ENCODE assay signal across 18 cellular contexts in genomic region chr17:37098910-37099664, GRCh38.
A peak's percentile ranks its signal among the peaks of the same experiment; 100 is the strongest.
DNase-seq lines count a peak whose midpoint lies in the region; ATAC-seq and TF ChIP-seq lines count a peak whose summit lies in the region.
"Had no signal": no experiment of that assay in that cellular context is flagged by ENCODE, and none has a peak within 500 bp of the region (broad histone marks: within the 10 kb centered on the region; RNA-seq: fewer than 3 reads in every experiment).

No MANE protein-coding gene starts in this region.

- H3K9me3 Mint-ChIP-seq in effector memory CD8-positive, alpha-beta T cell, result no peaks in the 10 kb centered on the region
- H3K9me3 Mint-ChIP-seq in neural progenitor cell, result no peaks in the 10 kb centered on the region
- H3K9me3 Mint-ChIP-seq: CD8-positive, alpha-beta memory T cell; stimulated activated naive B cell treated with anti-CD40 and anti-IgM and Interleukin-4, amounts not matched to agents 10 μg/mL and 1 μg/mL and 100 μg/mL, for 72 hours had no signal

- peak overlapping the region; percentile 38 to 88 for H3K27ac Mint-ChIP-seq in effector memory CD8-positive, alpha-beta T cell
- H3K27ac Mint-ChIP-seq in neural progenitor cell, result peak overlapping the region; percentile 75
- H3K27ac Mint-ChIP-seq: stimulated activated naive B cell treated with anti-CD40 and anti-IgM and Interleukin-4, amounts not matched to agents 10 μg/mL and 1 μg/mL and 100 μg/mL, for 72 hours had no signal

- no peaks in the 10 kb centered on the region for H3K79me2 ChIP-seq in neural progenitor cell (ENCODE audit: low read depth)

- TF ChIP-seq CTCF in neural progenitor cell (IDR thresholded peaks at IDR 0.05), result no peak

- H3K4me2 ChIP-seq in neural progenitor cell, result no peak overlapping the region

- no peak for ATAC-seq in effector memory CD8-positive, alpha-beta T cell (replicated peaks)
- no peak for ATAC-seq in HG03521 (IDR thresholded peaks at IDR 0.05; ENCODE audit: unreplicated experiment)
- ATAC-seq: left cardiac atrium; stimulated activated naive B cell treated with anti-CD40 and anti-IgM and Interleukin-4, amounts not matched to agents 10 μg/mL and 1 μg/mL and 100 μg/mL, for 72 hours had no signal

- H3K27me3 ChIP-seq in neural progenitor cell, result no peaks in the 10 kb centered on the region
- H3K27me3 ChIP-seq: ascending aorta, thyroid gland had no signal

- no peak overlapping the region for H3K27ac ChIP-seq in neural progenitor cell
- H3K27ac ChIP-seq: ascending aorta, thyroid gland had no signal

- H3K4me1 ChIP-seq in neural progenitor cell, result peaks cover 4% of the 10 kb centered on the region
- H3K4me1 ChIP-seq: ascending aorta, thyroid gland had no signal

- peaks cover 2 to 9% of the 10 kb centered on the region in 2 donors for H3K4me1 Mint-ChIP-seq in effector memory CD8-positive, alpha-beta T cell (ENCODE audit: low read depth in 2 of 2)
- peaks cover 2% of the 10 kb centered on the region for H3K4me1 Mint-ChIP-seq in neural progenitor cell
- H3K4me1 Mint-ChIP-seq: stimulated activated naive B cell treated with anti-CD40 and anti-IgM and Interleukin-4, amounts not matched to agents 10 μg/mL and 1 μg/mL and 100 μg/mL, for 72 hours had no signal

- H3F3A ChIP-seq in neural progenitor cell (ENCODE audit: low read depth), result peaks cover 16% of the 10 kb centered on the region

- no peak overlapping the region for H2AFZ ChIP-seq in neural progenitor cell (replicated peaks)

- no peaks in the 10 kb centered on the region for H3K36me3 ChIP-seq in neural progenitor cell

- no peaks in the 10 kb centered on the region for H3K27me3 Mint-ChIP-seq in effector memory CD8-positive, alpha-beta T cell
- peaks cover 6% of the 10 kb centered on the region for H3K27me3 Mint-ChIP-seq in neural progenitor cell (ENCODE audit: insufficient read depth, low read depth)
- H3K27me3 Mint-ChIP-seq: CD8-positive, alpha-beta memory T cell; stimulated activated naive B cell treated with anti-CD40 and anti-IgM and Interleukin-4, amounts not matched to agents 10 μg/mL and 1 μg/mL and 100 μg/mL, for 72 hours had no signal

- no peak overlapping the region for H3K9ac ChIP-seq in neural progenitor cell

- H3K36me3 Mint-ChIP-seq in effector memory CD8-positive, alpha-beta T cell (ENCODE audit: insufficient read depth), result peaks cover 6% of the 10 kb centered on the region
- H3K36me3 Mint-ChIP-seq in neural progenitor cell, result peaks cover 37% of the 10 kb centered on the region

- no peak overlapping the region for H3K4me3 ChIP-seq in neural progenitor cell
- H3K4me3 ChIP-seq: ascending aorta, thyroid gland had no signal

- H3K4me3 Mint-ChIP-seq in effector memory CD8-positive, alpha-beta T cell, result no peak overlapping the region
- H3K4me3 Mint-ChIP-seq in neural progenitor cell, result no peak overlapping the region
- H3K4me3 Mint-ChIP-seq: CD8-positive, alpha-beta memory T cell; stimulated activated naive B cell treated with anti-CD40 and anti-IgM and Interleukin-4, amounts not matched to agents 10 μg/mL and 1 μg/mL and 100 μg/mL, for 72 hours had no signal

- peak; percentile 73 for DNase-seq in ELR (ENCODE audit: low read depth)
- peak; percentile 20 for DNase-seq in HT1080 (ENCODE audit: low read depth)
- no peak for DNase-seq in effector memory CD8-positive, alpha-beta T cell
- DNase-seq in neural progenitor cell (ENCODE audit: low spot score), result no peak
- no peak for DNase-seq in nucleus accumbens (lab: John Stamatoyannopoulos, UW)
- DNase-seq in SK-N-DZ (ENCODE audit: low spot score), result no peak
- DNase-seq: activated CD4-positive, alpha-beta T cell treated with anti-CD3 and anti-CD28 coated beads for 48 hours; activated naive CD4-positive, alpha-beta T cell; CD8-positive, alpha-beta memory T cell; DMS53; Kasumi-1; left cardiac atrium; NCI-H1417 treated with DMSO at 0.1 percent for 48 hours; NCI-H524; stimulated activated naive B cell treated with anti-CD40 and anti-IgM and Interleukin-4, amounts not matched to agents 10 μg/mL and 1 μg/mL and 100 μg/mL, for 72 hours; thyroid gland had no signal

- peaks cover 5% of the 10 kb centered on the region for H4K20me1 ChIP-seq in neural progenitor cell (ENCODE audit: low read depth)

- H3K9me3 ChIP-seq in neural progenitor cell (ENCODE audit: low read depth), result no peaks in the 10 kb centered on the region
- H3K9me3 ChIP-seq: ascending aorta, thyroid gland had no signal

Comparison
In these comparisons a context has a peak if more than half of its experiments do, and no peak if none do; other contexts are left out.
1. DNase-seq: peak in ELR (single experiment) and HT1080 (single experiment); none in effector memory CD8-positive, alpha-beta T cell (0 of 3), neural progenitor cell (single experiment), nucleus accumbens (0 of 56) and SK-N-DZ (single experiment).